In genomic region chr9:102518324-102518723, GRCh38 we compare ENCODE assay signal across 11 cellular contexts.
"Had no signal": no experiment of that assay in that cellular context is flagged by ENCODE, and none has a peak within 500 bp of the region (broad histone marks: within the 10 kb centered on the region; RNA-seq: fewer than 3 reads in every experiment).

No MANE protein-coding gene starts in this region.

- H2AFZ ChIP-seq: parathyroid adenoma had no signal

- H3K4me3 Mint-ChIP-seq: activated CD4-positive, alpha-beta memory T cell treated with anti-CD3 and anti-CD28 coated beads, Interleukin-2, amount 10 ng/mL, durations not matched to agents 7 days and 5 days; activated naive CD8-positive, alpha-beta T cell treated with anti-CD3 and anti-CD28 coated beads, Interleukin-2, amount 10 ng/mL, durations not matched to agents 7 days and 5 days; naive B cell; stimulated activated memory B cell treated with anti-CD40 and anti-IgM and Interleukin-4, amounts not matched to agents 10 μg/mL and 1 μg/mL and 100 μg/mL, for 72 hours had no signal

- H3K27me3 Mint-ChIP-seq: activated CD4-positive, alpha-beta memory T cell treated with anti-CD3 and anti-CD28 coated beads, Interleukin-2, amount 10 ng/mL, durations not matched to agents 7 days and 5 days; activated naive CD8-positive, alpha-beta T cell treated with anti-CD3 and anti-CD28 coated beads, Interleukin-2, amount 10 ng/mL, durations not matched to agents 7 days and 5 days; naive B cell; stimulated activated memory B cell treated with anti-CD40 and anti-IgM and Interleukin-4, amounts not matched to agents 10 μg/mL and 1 μg/mL and 100 μg/mL, for 72 hours had no signal

- H3K4me3 ChIP-seq: skin epidermis had no signal

- H3K79me2 ChIP-seq: parathyroid adenoma had no signal

- H3K27ac ChIP-seq: parathyroid adenoma, skin epidermis had no signal

- H3K36me3 Mint-ChIP-seq: activated naive CD8-positive, alpha-beta T cell treated with anti-CD3 and anti-CD28 coated beads, Interleukin-2, amount 10 ng/mL, durations not matched to agents 7 days and 5 days; naive B cell; stimulated activated memory B cell treated with anti-CD40 and anti-IgM and Interleukin-4, amounts not matched to agents 10 μg/mL and 1 μg/mL and 100 μg/mL, for 72 hours had no signal

- H3K4me1 ChIP-seq: parathyroid adenoma had no signal

- DNase-seq: activated CD4-positive, alpha-beta memory T cell treated with anti-CD3 and anti-CD28 coated beads, Interleukin-2, amount 10 ng/mL, durations not matched to agents 7 days and 5 days; activated gamma-delta T cell; activated naive CD8-positive, alpha-beta T cell treated with anti-CD3 and anti-CD28 coated beads, Interleukin-2, amount 10 ng/mL, durations not matched to agents 7 days and 5 days; activated T-cell treated with anti-CD3 and anti-CD28 coated beads, Interleukin-2, amount 50 U/mL, for 48 hours; aorta; naive B cell; retina; trophoblast cell had no signal

- H3K4me1 Mint-ChIP-seq: activated CD4-positive, alpha-beta memory T cell treated with anti-CD3 and anti-CD28 coated beads, Interleukin-2, amount 10 ng/mL, durations not matched to agents 7 days and 5 days; activated naive CD8-positive, alpha-beta T cell treated with anti-CD3 and anti-CD28 coated beads, Interleukin-2, amount 10 ng/mL, durations not matched to agents 7 days and 5 days; naive B cell; stimulated activated memory B cell treated with anti-CD40 and anti-IgM and Interleukin-4, amounts not matched to agents 10 μg/mL and 1 μg/mL and 100 μg/mL, for 72 hours had no signal

- H3K9ac ChIP-seq: parathyroid adenoma had no signal

- H3K27ac Mint-ChIP-seq: activated CD4-positive, alpha-beta memory T cell treated with anti-CD3 and anti-CD28 coated beads, Interleukin-2, amount 10 ng/mL, durations not matched to agents 7 days and 5 days; activated naive CD8-positive, alpha-beta T cell treated with anti-CD3 and anti-CD28 coated beads, Interleukin-2, amount 10 ng/mL, durations not matched to agents 7 days and 5 days; naive B cell; stimulated activated memory B cell treated with anti-CD40 and anti-IgM and Interleukin-4, amounts not matched to agents 10 μg/mL and 1 μg/mL and 100 μg/mL, for 72 hours had no signal
